Comparison of ENCODE assay signal across 8 cellular contexts in genomic region chr17:64496786-64497564, GRCh38. TPM values are rescaled to one million over a fixed set of nuclear protein-coding genes. Genes with fewer than 3 reads are reported as not detected.
DNase-seq lines count a peak whose midpoint lies in the region; ATAC-seq and TF ChIP-seq lines count a peak whose summit lies in the region.

TSS of gene POLG2 (minus strand) at chr17:64497054. CDS start at chr17:64496968, 86 bp downstream.

- peak; percentile 54 for TF ChIP-seq CTCF in CD8-positive, alpha-beta T cell (IDR thresholded peaks at IDR 0.05)
- TF ChIP-seq CTCF in lower leg skin (IDR thresholded peaks at IDR 0.05) = peak in 1 of 3 donors; percentile 21

- H3K36me3 ChIP-seq in CD8-positive, alpha-beta T cell (ENCODE audit: insufficient read depth, low read length) = peaks cover 25% of the 10 kb centered on the region

- POLR2A ChIA-PET in CD8-positive, alpha-beta T cell (lab: Charles Lee) = interaction anchor here (0.6 to 3.2 kb wide), 14 partner anchors 9 to 351 kb away, joined by 3 to 135 read pairs (median 4); partner anchors contain the start of genes CEP95 and DDX5

- peak within 1 kb of the TSS; percentile 99 for H3K4me3 Mint-ChIP-seq in CD8-positive, alpha-beta T cell

- CTCF ChIA-PET in CD8-positive, alpha-beta T cell (lab: Charles Lee) = interaction anchor here (0.5 to 12.8 kb wide), 7 partner anchors 8 to 152 kb away, joined by 3 to 246 read pairs (median 4); partner anchors contain the start of genes CEP95 and DDX5

- H3K27ac Mint-ChIP-seq in CD8-positive, alpha-beta T cell = peak within 1 kb of the TSS; percentile 98

- ATAC-seq in CD8-positive, alpha-beta T cell = peak; percentile 78
- ATAC-seq in GM19452 (IDR thresholded peaks at IDR 0.05; ENCODE audit: unreplicated experiment) = peak; percentile 84
- ATAC-seq in HG03575 (IDR thresholded peaks at IDR 0.05; ENCODE audit: extremely low read depth, insufficient number of reproducible peaks, low FRiP score, unreplicated experiment) = peak; percentile 28

- no peaks in the 10 kb centered on the region for H3K27me3 ChIP-seq in CD8-positive, alpha-beta T cell (ENCODE audit: insufficient read depth, low read length)

- peaks cover 83% of the 10 kb centered on the region for H3K4me1 Mint-ChIP-seq in CD8-positive, alpha-beta T cell (ENCODE audit: low read depth)

- no peaks in the 10 kb centered on the region for H3K27me3 Mint-ChIP-seq in CD8-positive, alpha-beta T cell (ENCODE audit: low read depth)

- intact Hi-C loops in CD8-positive, alpha-beta T cell (cut with DNase I, micrococcal nuclease) = loop anchor here (1.0 to 10.0 kb wide), 5 partner anchors 9 to 654 kb away; partner anchors contain the start of genes CEP95 (in 2 of the 2), DDX5 (in 2 of the 2) and SMARCD2 (in 1 of the 2)
- intact Hi-C loops in lower leg skin (cut with DNase I; ENCODE audit: low total_unique reads) = no loop called here

- H3K27ac ChIP-seq in CD8-positive, alpha-beta T cell (ENCODE audit: low read depth, low read length) = peak within 1 kb of the TSS; percentile 65

- peaks cover 59% of the 10 kb centered on the region for H3K36me3 Mint-ChIP-seq in CD8-positive, alpha-beta T cell

- peaks cover 40% of the 10 kb centered on the region for H3K4me1 ChIP-seq in CD8-positive, alpha-beta T cell (ENCODE audit: insufficient read depth, low read length)

- DNase-seq in CD8-positive, alpha-beta T cell = peak; percentile 88 to 97 (median 96)
- peak; percentile 96 for DNase-seq in NCI-H82 (lab: John Stamatoyannopoulos, UW)
- peak; percentile 94 to 96 for DNase-seq in activated CD4-positive, alpha-beta T cell treated with anti-CD3 and anti-CD28 coated beads, Interleukin-2, amount 50 U/mL, for 48 hours
- peak; percentile 75 to 93 for DNase-seq in dermis microvascular lymphatic vessel endothelial cell (ENCODE audit: low read depth in 2 of 2)
- DNase-seq in lower leg skin (ENCODE audit: low spot score in 2 of 2) = peak; percentile 84 to 98
- DNase-seq in stimulated activated CD4-positive, alpha-beta T cell treated with anti-CD3 and anti-CD28 coated beads, Interleukin-4, amount 100 ng/mL, for 4 hours = peak; percentile 92 to 95

- peak within 1 kb of the TSS; percentile 85 for H3K4me3 ChIP-seq in CD8-positive, alpha-beta T cell (ENCODE audit: low read depth, low read length)
- H3K4me3 ChIP-seq in lower leg skin (ENCODE audit: low read depth, poor library complexity, severe bottlenecking) = peak within 1 kb of the TSS; percentile 62

- TF ChIP-seq POLR2A in lower leg skin (IDR thresholded peaks at IDR 0.05) = no peak

- WGBS in lower leg skin, 2 donors = 1 to 2% methylated on average over 50 of the region's 50 CpGs

- no peaks in the 10 kb centered on the region for H3K9me3 Mint-ChIP-seq in CD8-positive, alpha-beta T cell

- H3K9me3 ChIP-seq in CD8-positive, alpha-beta T cell (ENCODE audit: low read length) = no peaks in the 10 kb centered on the region

RNA-seq across cellular contexts. Expression of gene POLG2, which starts in this region (rescaled TPM):
- 10 to 100 TPM; 28.1 to 32.7 TPM for total RNA-seq in CD8-positive, alpha-beta T cell
- 3.7 and 4.7 TPM in 2 replicates for total RNA-seq in dermis microvascular lymphatic vessel endothelial cell
- total RNA-seq in lower leg skin = 1 to 10 TPM; 2.2 to 7.7 (median 4.2) TPM

Comparison
In these comparisons a context has a peak if more than half of its experiments do, and no peak if none do; other contexts are left out.
1. Peak in every context shown above with its lines: DNase-seq, ATAC-seq, H3K4me3 ChIP-seq and H3K27ac ChIP-seq.
2. ATAC-seq: peak in every context shown above with its lines; median percentile 84 in GM19452; 78 in CD8-positive, alpha-beta T cell; 28 in HG03575.